Comparison of ENCODE assay signal across 27 cellular contexts in genomic region chr3:71095511-71096305, GRCh38.
DNase-seq lines count a peak whose midpoint lies in the region; ATAC-seq, FAIRE-seq and TF ChIP-seq lines count a peak whose summit lies in the region.
"Had no signal": no experiment of that assay in that cellular context is flagged by ENCODE, and none has a peak within 500 bp of the region (broad histone marks: within the 10 kb centered on the region; RNA-seq: fewer than 3 reads in every experiment).

No MANE protein-coding gene starts in this region.

- no peak overlapping the region for H4K91ac ChIP-seq in IMR-90 (ENCODE audit: insufficient read depth, low read depth, low read length)

- no peak overlapping the region; a peak in 1 of 4 replicates for H4K8ac ChIP-seq in IMR-90 (ENCODE audit: low read depth in 2 of 2, low read length in 2 of 2)

- H2BK120ac ChIP-seq in IMR-90 (ENCODE audit: low read depth, low read length): no peak overlapping the region; the same call in 1 of the 2 replicates

- H3K4me1 ChIP-seq in IMR-90 (ENCODE audit: control insufficient read depth, insufficient read depth, low read length) (peaks cover 12% of the 10 kb centered on the region), astrocyte (ENCODE audit: insufficient read depth, low read length) (peaks cover 12% of the 10 kb centered on the region), SJCRH30 (peaks cover 1% of the 10 kb centered on the region; the same call in 1 of the 2 replicates)
- H3K4me1 ChIP-seq: colonic mucosa, uterus had no signal

- H3K9me3 Mint-ChIP-seq in T-helper 2 cell treated with Interferon-gamma antibody and Interleukin-4, amounts not matched to agents 5 μg/mL and 100 μg/mL, for 36 hours: no peaks in the 10 kb centered on the region
- H3K9me3 Mint-ChIP-seq in astrocyte (ENCODE audit: unreplicated experiment): no peaks in the 10 kb centered on the region
- H3K9me3 Mint-ChIP-seq in naive thymus-derived CD8-positive, alpha-beta T cell: no peaks in the 10 kb centered on the region
- H3K9me3 Mint-ChIP-seq: nephron had no signal

- H3K27ac Mint-ChIP-seq in T-helper 2 cell treated with Interferon-gamma antibody and Interleukin-4, amounts not matched to agents 5 μg/mL and 100 μg/mL, for 36 hours: peak overlapping the region; percentile 12
- no peak overlapping the region for H3K27ac Mint-ChIP-seq in astrocyte (ENCODE audit: unreplicated experiment)
- H3K27ac Mint-ChIP-seq in naive thymus-derived CD8-positive, alpha-beta T cell: peak overlapping the region in 9 of 10 donors; percentile 11 to 74 (median 51)
- H3K27ac Mint-ChIP-seq: nephron had no signal

- H3K14ac ChIP-seq in IMR-90 (replicated peaks; ENCODE audit: low read depth, low read length): no peak overlapping the region

- no peak for TF ChIP-seq RAD21 in IMR-90 (IDR thresholded peaks at IDR 0.05; ENCODE audit: low read length)

- H3K27me3 ChIP-seq in IMR-90 (ENCODE audit: control insufficient read depth, insufficient read depth, low read length) (no peaks in the 10 kb centered on the region), astrocyte (ENCODE audit: insufficient read depth, low read length) (no peaks in the 10 kb centered on the region), SJCRH30 (no peaks in the 10 kb centered on the region)
- H3K27me3 ChIP-seq: body of pancreas, colonic mucosa, SJSA1, uterus had no signal

- TF ChIP-seq CTCF in IMR-90 (conservative IDR thresholded peaks at IDR 0.05; ENCODE audit: low read depth, low read length) (no peak), astrocyte (IDR thresholded peaks at IDR 0.05; ENCODE audit: insufficient read depth, low read depth, low read length) (no peak)

- WGBS in IMR-90 (ENCODE audit: extremely low coverage in 2 of 2, insufficient read length in 1 of 2), 2 experiments: no CpG with 5 or more reads among the region's 1 CpG

- no peak overlapping the region for H2BK20ac ChIP-seq in IMR-90 (ENCODE audit: low read depth, low read length)

- H2AFZ ChIP-seq in IMR-90 (replicated peaks; ENCODE audit: low read length, poor library complexity) (no peak overlapping the region), astrocyte (ENCODE audit: low read depth, low read length) (no peak overlapping the region)

- peaks cover 4% of the 10 kb centered on the region for H3K9me1 ChIP-seq in IMR-90 (ENCODE audit: insufficient read depth, low read length)

- ATAC-seq in IMR-90 (ENCODE audit: low read depth) (no peak; the same call in 1 of the 2 replicates), GM21381 (IDR thresholded peaks at IDR 0.05; ENCODE audit: unreplicated experiment) (no peak)
- no peak for ATAC-seq in naive thymus-derived CD8-positive, alpha-beta T cell
- ATAC-seq: body of pancreas, HepG2, PC-3 had no signal

- H2AK5ac ChIP-seq in IMR-90 (ENCODE audit: low read depth, low read length): no peak overlapping the region

- H3K9me3 ChIP-seq in IMR-90 (ENCODE audit: control insufficient read depth, insufficient read depth, low read length) (no peaks in the 10 kb centered on the region), astrocyte (ENCODE audit: insufficient read depth, low read depth, low read length) (no peaks in the 10 kb centered on the region), SJCRH30 (replicated peaks) (no peaks in the 10 kb centered on the region)
- H3K9me3 ChIP-seq: body of pancreas, colonic mucosa, SJSA1, uterus had no signal

- peaks cover 60% of the 10 kb centered on the region for H3K4me1 Mint-ChIP-seq in T-helper 2 cell treated with Interferon-gamma antibody and Interleukin-4, amounts not matched to agents 5 μg/mL and 100 μg/mL, for 36 hours (ENCODE audit: low read depth)
- peaks cover 16% of the 10 kb centered on the region for H3K4me1 Mint-ChIP-seq in astrocyte (ENCODE audit: low read depth, unreplicated experiment)
- H3K4me1 Mint-ChIP-seq in naive thymus-derived CD8-positive, alpha-beta T cell: peaks cover 38 to 90% (median 87%) of the 10 kb centered on the region in 4 donors

- no peak overlapping the region for H4K5ac ChIP-seq in IMR-90 (ENCODE audit: low read depth, low read length)

- H3K4me3 Mint-ChIP-seq in T-helper 2 cell treated with Interferon-gamma antibody and Interleukin-4, amounts not matched to agents 5 μg/mL and 100 μg/mL, for 36 hours: peak overlapping the region; percentile 0
- H3K4me3 Mint-ChIP-seq in astrocyte (ENCODE audit: unreplicated experiment): no peak overlapping the region
- peak overlapping the region in 1 of 10 donors; percentile 2 for H3K4me3 Mint-ChIP-seq in naive thymus-derived CD8-positive, alpha-beta T cell
- H3K4me3 Mint-ChIP-seq: nephron had no signal

- H3K79me2 ChIP-seq in astrocyte (ENCODE audit: insufficient read depth, low read length): peaks cover 55% of the 10 kb centered on the region

- DNase-seq in T-helper 2 cell treated with Interferon-gamma antibody and Interleukin-4, amounts not matched to agents 5 μg/mL and 100 μg/mL, for 36 hours (ENCODE audit: low spot score): no peak
- DNase-seq in T-helper 2 cell (no peak), IMR-90 (peak; percentile 54), astrocyte (ENCODE audit: low read depth) (no peak), SJCRH30 (no peak), amniotic stem cell (lab: John Stamatoyannopoulos, UW) (no peak)
- no peak for DNase-seq in naive thymus-derived CD8-positive, alpha-beta T cell
- DNase-seq: activated CD4-positive, CD25-positive, alpha-beta regulatory T cell treated with anti-CD3 and anti-CD28 coated beads, Interleukin-2, amount 50 U/mL, for 72 hours; activated effector memory CD4-positive, alpha-beta T cell treated with anti-CD3 and anti-CD28 coated beads, Interleukin-2, amount 50 U/mL, for 16 hours; body of pancreas; C1 segment of cervical spinal cord; colonic mucosa; foreskin melanocyte; GF-D8; hypothalamus; kidney; NCI-H1436 treated with DMSO at 0.1 percent for 48 hours; PC-3; stimulated activated CD4-positive, alpha-beta T cell treated with anti-CD3 and anti-CD28 coated beads, Interleukin-4, amount 100 ng/mL, for 1 hour; T-helper 9 cell; uterus had no signal

- peaks cover 43 to 66% of the 10 kb centered on the region in 2 experiments for H3K79me1 ChIP-seq in IMR-90 (ENCODE audit: low read depth in 1 of 2, low read length in 2 of 2)

- no peak overlapping the region for H3K4me3 ChIP-seq in IMR-90 (ENCODE audit: insufficient read depth, low read depth, low read length)
- no peak overlapping the region for H3K4me3 ChIP-seq in astrocyte (ENCODE audit: insufficient read depth, low read depth, low read length)
- H3K4me3 ChIP-seq in SJCRH30: no peak overlapping the region
- H3K4me3 ChIP-seq: body of pancreas, colonic mucosa, SJSA1, uterus had no signal

- peak; percentile 59 for FAIRE-seq in astrocyte (lab: Jason Lieb, UNC)
- FAIRE-seq: A204.1, endometrium, HepG2, kidney had no signal

- H3K27me3 Mint-ChIP-seq in T-helper 2 cell treated with Interferon-gamma antibody and Interleukin-4, amounts not matched to agents 5 μg/mL and 100 μg/mL, for 36 hours (ENCODE audit: low read depth): no peaks in the 10 kb centered on the region
- no peaks in the 10 kb centered on the region for H3K27me3 Mint-ChIP-seq in astrocyte (ENCODE audit: low read depth, unreplicated experiment)
- H3K27me3 Mint-ChIP-seq in naive thymus-derived CD8-positive, alpha-beta T cell: no peaks in the 10 kb centered on the region

- CTCF ChIA-PET in IMR-90 (lab: Yijun Ruan, JAX): interaction anchor here (0.5 to 1.4 kb wide), 3 partner anchors 20 to 33 kb away, joined by 3 to 4 read pairs (median 3); no protein-coding TSS in a partner anchor

- no peak overlapping the region for H3K56ac ChIP-seq in IMR-90 (ENCODE audit: extremely low read depth, insufficient read depth, low read length)

- dilution Hi-C loops in IMR-90 (cut with HindIII; ENCODE audit: low sequenced_read_pairs, unreplicated experiment): no loop called here

- H2AK9ac ChIP-seq in IMR-90 (replicated peaks; ENCODE audit: low read depth, low read length, poor library complexity): no peak overlapping the region

- H3K23ac ChIP-seq in IMR-90 (ENCODE audit: low read depth, low read length): no peak overlapping the region

- peaks cover 6% of the 10 kb centered on the region for H3K36me3 ChIP-seq in IMR-90 (ENCODE audit: control insufficient read depth, insufficient read depth, low read length)
- H3K36me3 ChIP-seq in astrocyte (ENCODE audit: insufficient read depth, low read length): peaks cover 6% of the 10 kb centered on the region
- H3K36me3 ChIP-seq in SJCRH30: no peaks in the 10 kb centered on the region
- H3K36me3 ChIP-seq: colonic mucosa, uterus had no signal

- no peak overlapping the region; the same call in 1 of the 2 replicates for H3K4me2 ChIP-seq in IMR-90 (ENCODE audit: low read depth, low read length)
- no peak overlapping the region for H3K4me2 ChIP-seq in astrocyte (ENCODE audit: low read length)

- BruUV-seq in IMR-90 (replicated peaks; lab: Mats Ljungman, UMichigan): no TSS peak

- no peak for TF ChIP-seq POLR2A in IMR-90 (IDR thresholded peaks at IDR 0.05; ENCODE audit: low read depth, low read length)

- in situ Hi-C loops in IMR-90 (cut with MboI; ENCODE audit: low sequenced_read_pairs): no loop called here

- intact Hi-C loops in IMR-90 (cut with micrococcal nuclease): no loop called here

- H3K4ac ChIP-seq in IMR-90 (ENCODE audit: low read depth, low read length): peak overlapping the region; percentile 46; the same call in 1 of the 2 replicates

- H2BK5ac ChIP-seq in IMR-90 (ENCODE audit: low read depth, low read length, poor library complexity, severe bottlenecking): peak overlapping the region; percentile 27

- H3K27ac ChIP-seq in IMR-90 (ENCODE audit: insufficient read depth, low read length) (no peak overlapping the region), astrocyte (ENCODE audit: low read depth, low read length) (no peak overlapping the region), SJCRH30 (no peak overlapping the region)
- H3K27ac ChIP-seq: colonic mucosa, SJSA1, uterus had no signal

- POLR2A ChIA-PET in IMR-90 (lab: Charles Lee; ENCODE audit: unreplicated experiment): no interaction called here
- POLR2A ChIA-PET in naive thymus-derived CD8-positive, alpha-beta T cell (lab: Charles Lee): no interaction called here

- peaks cover 25% of the 10 kb centered on the region for H3K36me3 Mint-ChIP-seq in T-helper 2 cell treated with Interferon-gamma antibody and Interleukin-4, amounts not matched to agents 5 μg/mL and 100 μg/mL, for 36 hours (ENCODE audit: low read depth)
- peaks cover 6% of the 10 kb centered on the region for H3K36me3 Mint-ChIP-seq in astrocyte (ENCODE audit: low read depth, unreplicated experiment)
- peaks cover 24 to 68% (median 28%) of the 10 kb centered on the region in 3 donors for H3K36me3 Mint-ChIP-seq in naive thymus-derived CD8-positive, alpha-beta T cell

- H4K20me1 ChIP-seq in IMR-90 (ENCODE audit: insufficient read depth, low read length) (no peaks in the 10 kb centered on the region), astrocyte (ENCODE audit: insufficient read depth, low read length) (no peaks in the 10 kb centered on the region)

- H3K9ac ChIP-seq in IMR-90 (ENCODE audit: low read depth, low read length) (no peak overlapping the region), astrocyte (ENCODE audit: low read length) (no peak overlapping the region)

- H2BK15ac ChIP-seq in IMR-90 (ENCODE audit: low read depth, low read length): peak overlapping the region; percentile 39; the same call in 1 of the 3 replicates

- H3K18ac ChIP-seq in IMR-90 (ENCODE audit: low read depth, low read length): peak overlapping the region; percentile 50; the same call in 1 of the 2 replicates

TF ChIP-seq in IMR-90, 13 proteins besides CTCF, POLR2A, EP300 and RAD21 (continues in another document):
- TF ChIP-seq NFE2L2 (IDR thresholded peaks at IDR 0.05; ENCODE audit: low read depth, low read length) (no peak), MAFK (IDR thresholded peaks at IDR 0.05; ENCODE audit: low read depth, low read length) (no peak)
